Comparison of ENCODE assay signal across 2 cellular contexts in the genomic region with DNA sequence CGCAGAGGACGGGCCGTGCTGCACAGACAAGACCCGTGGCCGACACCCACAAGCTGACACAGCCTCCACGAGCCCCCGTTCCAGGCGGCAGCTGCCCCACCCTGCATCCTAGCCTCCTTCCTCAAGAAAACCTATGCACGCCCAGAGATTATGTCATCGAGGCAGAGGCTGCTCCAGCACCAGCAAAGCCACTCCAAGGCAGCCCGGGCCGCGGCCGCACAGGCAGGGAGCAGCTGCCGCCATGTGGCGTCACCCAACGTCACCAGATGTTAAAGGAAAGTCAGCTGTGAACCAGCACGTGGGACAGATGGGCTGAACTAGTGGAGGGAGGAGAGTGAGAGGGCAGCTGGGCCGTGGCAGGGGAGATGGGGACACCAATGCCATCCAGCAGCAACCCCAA.
TF ChIP-seq lines count a peak whose summit lies in the region.

No MANE protein-coding gene starts in this region.

TF ChIP-seq in HCT116, 20 proteins besides CTCF, POLR2A, EP300 and RAD21 (continued from another document):
- TF ChIP-seq TCF7L2 (IDR thresholded peaks at IDR 0.05; ENCODE audit: borderline replicate concordance, extremely low read depth, insufficient read depth, insufficient read length) (no peak), CEBPB (IDR thresholded peaks at IDR 0.05; ENCODE audit: low read depth) (no peak), YY1 (IDR thresholded peaks at IDR 0.05; ENCODE audit: extremely low read depth, insufficient replicate concordance, low read depth, low read length) (no peak), CBX3 (IDR thresholded peaks at IDR 0.05; ENCODE audit: low read depth) (no peak), POLR2AphosphoS5 (IDR thresholded peaks at IDR 0.05; ENCODE audit: low read depth, low read length) (no peak), ZNF274 (IDR thresholded peaks at IDR 0.05; ENCODE audit: low read depth, low read length) (no peak), ELF1 (IDR thresholded peaks at IDR 0.05; ENCODE audit: borderline replicate concordance, low read depth) (no peak), ZFX (IDR thresholded peaks at IDR 0.05) (no peak), EZH2phosphoT487 (IDR thresholded peaks at IDR 0.05; ENCODE audit: borderline replicate concordance) (no peak), EZH2 (IDR thresholded peaks at IDR 0.05) (no peak)
- TF ChIP-seq, protein P1, sequence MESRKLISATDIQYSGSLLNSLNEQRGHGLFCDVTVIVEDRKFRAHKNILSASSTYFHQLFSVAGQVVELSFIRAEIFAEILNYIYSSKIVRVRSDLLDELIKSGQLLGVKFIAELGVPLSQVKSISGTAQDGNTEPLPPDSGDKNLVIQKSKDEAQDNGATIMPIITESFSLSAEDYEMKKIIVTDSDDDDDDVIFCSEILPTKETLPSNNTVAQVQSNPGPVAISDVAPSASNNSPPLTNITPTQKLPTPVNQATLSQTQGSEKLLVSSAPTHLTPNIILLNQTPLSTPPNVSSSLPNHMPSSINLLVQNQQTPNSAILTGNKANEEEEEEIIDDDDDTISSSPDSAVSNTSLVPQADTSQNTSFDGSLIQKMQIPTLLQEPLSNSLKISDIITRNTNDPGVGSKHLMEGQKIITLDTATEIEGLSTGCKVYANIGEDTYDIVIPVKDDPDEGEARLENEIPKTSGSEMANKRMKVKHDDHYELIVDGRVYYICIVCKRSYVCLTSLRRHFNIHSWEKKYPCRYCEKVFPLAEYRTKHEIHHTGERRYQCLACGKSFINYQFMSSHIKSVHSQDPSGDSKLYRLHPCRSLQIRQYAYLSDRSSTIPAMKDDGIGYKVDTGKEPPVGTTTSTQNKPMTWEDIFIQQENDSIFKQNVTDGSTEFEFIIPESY (IDR thresholded peaks at IDR 0.05; ENCODE audit: extremely low read depth, insufficient replicate concordance, low read length), result no peak
- TF ChIP-seq, protein P2, sequence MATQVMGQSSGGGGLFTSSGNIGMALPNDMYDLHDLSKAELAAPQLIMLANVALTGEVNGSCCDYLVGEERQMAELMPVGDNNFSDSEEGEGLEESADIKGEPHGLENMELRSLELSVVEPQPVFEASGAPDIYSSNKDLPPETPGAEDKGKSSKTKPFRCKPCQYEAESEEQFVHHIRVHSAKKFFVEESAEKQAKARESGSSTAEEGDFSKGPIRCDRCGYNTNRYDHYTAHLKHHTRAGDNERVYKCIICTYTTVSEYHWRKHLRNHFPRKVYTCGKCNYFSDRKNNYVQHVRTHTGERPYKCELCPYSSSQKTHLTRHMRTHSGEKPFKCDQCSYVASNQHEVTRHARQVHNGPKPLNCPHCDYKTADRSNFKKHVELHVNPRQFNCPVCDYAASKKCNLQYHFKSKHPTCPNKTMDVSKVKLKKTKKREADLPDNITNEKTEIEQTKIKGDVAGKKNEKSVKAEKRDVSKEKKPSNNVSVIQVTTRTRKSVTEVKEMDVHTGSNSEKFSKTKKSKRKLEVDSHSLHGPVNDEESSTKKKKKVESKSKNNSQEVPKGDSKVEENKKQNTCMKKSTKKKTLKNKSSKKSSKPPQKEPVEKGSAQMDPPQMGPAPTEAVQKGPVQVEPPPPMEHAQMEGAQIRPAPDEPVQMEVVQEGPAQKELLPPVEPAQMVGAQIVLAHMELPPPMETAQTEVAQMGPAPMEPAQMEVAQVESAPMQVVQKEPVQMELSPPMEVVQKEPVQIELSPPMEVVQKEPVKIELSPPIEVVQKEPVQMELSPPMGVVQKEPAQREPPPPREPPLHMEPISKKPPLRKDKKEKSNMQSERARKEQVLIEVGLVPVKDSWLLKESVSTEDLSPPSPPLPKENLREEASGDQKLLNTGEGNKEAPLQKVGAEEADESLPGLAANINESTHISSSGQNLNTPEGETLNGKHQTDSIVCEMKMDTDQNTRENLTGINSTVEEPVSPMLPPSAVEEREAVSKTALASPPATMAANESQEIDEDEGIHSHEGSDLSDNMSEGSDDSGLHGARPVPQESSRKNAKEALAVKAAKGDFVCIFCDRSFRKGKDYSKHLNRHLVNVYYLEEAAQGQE (IDR thresholded peaks at IDR 0.05; ENCODE audit: low read depth), result no peak
- TF ChIP-seq, protein P3, sequence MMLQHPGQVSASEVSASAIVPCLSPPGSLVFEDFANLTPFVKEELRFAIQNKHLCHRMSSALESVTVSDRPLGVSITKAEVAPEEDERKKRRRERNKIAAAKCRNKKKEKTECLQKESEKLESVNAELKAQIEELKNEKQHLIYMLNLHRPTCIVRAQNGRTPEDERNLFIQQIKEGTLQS (IDR thresholded peaks at IDR 0.05), result no peak

TF ChIP-seq in WTC11, 78 proteins besides CTCF, POLR2A, EP300 and RAD21 (continued from another document):
- TF ChIP-seq, protein P4, sequence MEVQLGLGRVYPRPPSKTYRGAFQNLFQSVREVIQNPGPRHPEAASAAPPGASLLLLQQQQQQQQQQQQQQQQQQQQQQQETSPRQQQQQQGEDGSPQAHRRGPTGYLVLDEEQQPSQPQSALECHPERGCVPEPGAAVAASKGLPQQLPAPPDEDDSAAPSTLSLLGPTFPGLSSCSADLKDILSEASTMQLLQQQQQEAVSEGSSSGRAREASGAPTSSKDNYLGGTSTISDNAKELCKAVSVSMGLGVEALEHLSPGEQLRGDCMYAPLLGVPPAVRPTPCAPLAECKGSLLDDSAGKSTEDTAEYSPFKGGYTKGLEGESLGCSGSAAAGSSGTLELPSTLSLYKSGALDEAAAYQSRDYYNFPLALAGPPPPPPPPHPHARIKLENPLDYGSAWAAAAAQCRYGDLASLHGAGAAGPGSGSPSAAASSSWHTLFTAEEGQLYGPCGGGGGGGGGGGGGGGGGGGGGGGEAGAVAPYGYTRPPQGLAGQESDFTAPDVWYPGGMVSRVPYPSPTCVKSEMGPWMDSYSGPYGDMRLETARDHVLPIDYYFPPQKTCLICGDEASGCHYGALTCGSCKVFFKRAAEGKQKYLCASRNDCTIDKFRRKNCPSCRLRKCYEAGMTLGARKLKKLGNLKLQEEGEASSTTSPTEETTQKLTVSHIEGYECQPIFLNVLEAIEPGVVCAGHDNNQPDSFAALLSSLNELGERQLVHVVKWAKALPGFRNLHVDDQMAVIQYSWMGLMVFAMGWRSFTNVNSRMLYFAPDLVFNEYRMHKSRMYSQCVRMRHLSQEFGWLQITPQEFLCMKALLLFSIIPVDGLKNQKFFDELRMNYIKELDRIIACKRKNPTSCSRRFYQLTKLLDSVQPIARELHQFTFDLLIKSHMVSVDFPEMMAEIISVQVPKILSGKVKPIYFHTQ (CRISPR knock-in tag; IDR thresholded peaks at IDR 0.05), result no peak
- no peak for TF ChIP-seq KAT7 (CRISPR knock-in tag; IDR thresholded peaks at IDR 0.05; ENCODE audit: borderline replicate concordance)
- TF ChIP-seq, protein P5, sequence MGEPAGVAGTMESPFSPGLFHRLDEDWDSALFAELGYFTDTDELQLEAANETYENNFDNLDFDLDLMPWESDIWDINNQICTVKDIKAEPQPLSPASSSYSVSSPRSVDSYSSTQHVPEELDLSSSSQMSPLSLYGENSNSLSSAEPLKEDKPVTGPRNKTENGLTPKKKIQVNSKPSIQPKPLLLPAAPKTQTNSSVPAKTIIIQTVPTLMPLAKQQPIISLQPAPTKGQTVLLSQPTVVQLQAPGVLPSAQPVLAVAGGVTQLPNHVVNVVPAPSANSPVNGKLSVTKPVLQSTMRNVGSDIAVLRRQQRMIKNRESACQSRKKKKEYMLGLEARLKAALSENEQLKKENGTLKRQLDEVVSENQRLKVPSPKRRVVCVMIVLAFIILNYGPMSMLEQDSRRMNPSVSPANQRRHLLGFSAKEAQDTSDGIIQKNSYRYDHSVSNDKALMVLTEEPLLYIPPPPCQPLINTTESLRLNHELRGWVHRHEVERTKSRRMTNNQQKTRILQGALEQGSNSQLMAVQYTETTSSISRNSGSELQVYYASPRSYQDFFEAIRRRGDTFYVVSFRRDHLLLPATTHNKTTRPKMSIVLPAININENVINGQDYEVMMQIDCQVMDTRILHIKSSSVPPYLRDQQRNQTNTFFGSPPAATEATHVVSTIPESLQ (CRISPR knock-in tag; IDR thresholded peaks at IDR 0.05), result no peak
- TF ChIP-seq, protein P6, sequence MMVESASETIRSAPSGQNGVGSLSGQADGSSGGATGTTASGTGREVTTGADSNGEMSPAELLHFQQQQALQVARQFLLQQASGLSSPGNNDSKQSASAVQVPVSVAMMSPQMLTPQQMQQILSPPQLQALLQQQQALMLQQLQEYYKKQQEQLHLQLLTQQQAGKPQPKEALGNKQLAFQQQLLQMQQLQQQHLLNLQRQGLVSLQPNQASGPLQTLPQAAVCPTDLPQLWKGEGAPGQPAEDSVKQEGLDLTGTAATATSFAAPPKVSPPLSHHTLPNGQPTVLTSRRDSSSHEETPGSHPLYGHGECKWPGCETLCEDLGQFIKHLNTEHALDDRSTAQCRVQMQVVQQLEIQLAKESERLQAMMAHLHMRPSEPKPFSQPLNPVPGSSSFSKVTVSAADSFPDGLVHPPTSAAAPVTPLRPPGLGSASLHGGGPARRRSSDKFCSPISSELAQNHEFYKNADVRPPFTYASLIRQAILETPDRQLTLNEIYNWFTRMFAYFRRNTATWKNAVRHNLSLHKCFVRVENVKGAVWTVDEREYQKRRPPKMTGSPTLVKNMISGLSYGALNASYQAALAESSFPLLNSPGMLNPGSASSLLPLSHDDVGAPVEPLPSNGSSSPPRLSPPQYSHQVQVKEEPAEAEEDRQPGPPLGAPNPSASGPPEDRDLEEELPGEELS (CRISPR knock-in tag; IDR thresholded peaks at IDR 0.05), result no peak
- TF ChIP-seq CBFB (CRISPR knock-in tag; IDR thresholded peaks at IDR 0.05; ENCODE audit: low read depth), result no peak
- TF ChIP-seq ZNF396 (CRISPR knock-in tag; IDR thresholded peaks at IDR 0.05; ENCODE audit: borderline replicate concordance), result no peak
- no peak for TF ChIP-seq TP53 (CRISPR knock-in tag; IDR thresholded peaks at IDR 0.05)
- no peak for TF ChIP-seq FOXJ3 (CRISPR knock-in tag; IDR thresholded peaks at IDR 0.05; ENCODE audit: borderline replicate concordance)
- no peak for TF ChIP-seq NFE2L1 (CRISPR knock-in tag; IDR thresholded peaks at IDR 0.05)
- TF ChIP-seq, protein P7, sequence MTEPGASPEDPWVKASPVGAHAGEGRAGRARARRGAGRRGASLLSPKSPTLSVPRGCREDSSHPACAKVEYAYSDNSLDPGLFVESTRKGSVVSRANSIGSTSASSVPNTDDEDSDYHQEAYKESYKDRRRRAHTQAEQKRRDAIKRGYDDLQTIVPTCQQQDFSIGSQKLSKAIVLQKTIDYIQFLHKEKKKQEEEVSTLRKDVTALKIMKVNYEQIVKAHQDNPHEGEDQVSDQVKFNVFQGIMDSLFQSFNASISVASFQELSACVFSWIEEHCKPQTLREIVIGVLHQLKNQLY (CRISPR knock-in tag; IDR thresholded peaks at IDR 0.05), result no peak
- no peak for TF ChIP-seq PRRX2 (CRISPR knock-in tag; IDR thresholded peaks at IDR 0.05)
- TF ChIP-seq ZNF416 (CRISPR knock-in tag; IDR thresholded peaks at IDR 0.05), result no peak
- TF ChIP-seq, protein P8, sequence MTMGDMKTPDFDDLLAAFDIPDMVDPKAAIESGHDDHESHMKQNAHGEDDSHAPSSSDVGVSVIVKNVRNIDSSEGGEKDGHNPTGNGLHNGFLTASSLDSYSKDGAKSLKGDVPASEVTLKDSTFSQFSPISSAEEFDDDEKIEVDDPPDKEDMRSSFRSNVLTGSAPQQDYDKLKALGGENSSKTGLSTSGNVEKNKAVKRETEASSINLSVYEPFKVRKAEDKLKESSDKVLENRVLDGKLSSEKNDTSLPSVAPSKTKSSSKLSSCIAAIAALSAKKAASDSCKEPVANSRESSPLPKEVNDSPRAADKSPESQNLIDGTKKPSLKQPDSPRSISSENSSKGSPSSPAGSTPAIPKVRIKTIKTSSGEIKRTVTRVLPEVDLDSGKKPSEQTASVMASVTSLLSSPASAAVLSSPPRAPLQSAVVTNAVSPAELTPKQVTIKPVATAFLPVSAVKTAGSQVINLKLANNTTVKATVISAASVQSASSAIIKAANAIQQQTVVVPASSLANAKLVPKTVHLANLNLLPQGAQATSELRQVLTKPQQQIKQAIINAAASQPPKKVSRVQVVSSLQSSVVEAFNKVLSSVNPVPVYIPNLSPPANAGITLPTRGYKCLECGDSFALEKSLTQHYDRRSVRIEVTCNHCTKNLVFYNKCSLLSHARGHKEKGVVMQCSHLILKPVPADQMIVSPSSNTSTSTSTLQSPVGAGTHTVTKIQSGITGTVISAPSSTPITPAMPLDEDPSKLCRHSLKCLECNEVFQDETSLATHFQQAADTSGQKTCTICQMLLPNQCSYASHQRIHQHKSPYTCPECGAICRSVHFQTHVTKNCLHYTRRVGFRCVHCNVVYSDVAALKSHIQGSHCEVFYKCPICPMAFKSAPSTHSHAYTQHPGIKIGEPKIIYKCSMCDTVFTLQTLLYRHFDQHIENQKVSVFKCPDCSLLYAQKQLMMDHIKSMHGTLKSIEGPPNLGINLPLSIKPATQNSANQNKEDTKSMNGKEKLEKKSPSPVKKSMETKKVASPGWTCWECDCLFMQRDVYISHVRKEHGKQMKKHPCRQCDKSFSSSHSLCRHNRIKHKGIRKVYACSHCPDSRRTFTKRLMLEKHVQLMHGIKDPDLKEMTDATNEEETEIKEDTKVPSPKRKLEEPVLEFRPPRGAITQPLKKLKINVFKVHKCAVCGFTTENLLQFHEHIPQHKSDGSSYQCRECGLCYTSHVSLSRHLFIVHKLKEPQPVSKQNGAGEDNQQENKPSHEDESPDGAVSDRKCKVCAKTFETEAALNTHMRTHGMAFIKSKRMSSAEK (CRISPR knock-in tag; IDR thresholded peaks at IDR 0.05; ENCODE audit: borderline replicate concordance), result no peak
- no peak for TF ChIP-seq FOXK1 (CRISPR knock-in tag; IDR thresholded peaks at IDR 0.05)
- no peak for TF ChIP-seq SP1 (CRISPR knock-in tag; conservative IDR thresholded peaks at IDR 0.05)
- TF ChIP-seq HMGA2 (CRISPR knock-in tag; IDR thresholded peaks at IDR 0.05), result no peak
- TF ChIP-seq, protein P9, sequence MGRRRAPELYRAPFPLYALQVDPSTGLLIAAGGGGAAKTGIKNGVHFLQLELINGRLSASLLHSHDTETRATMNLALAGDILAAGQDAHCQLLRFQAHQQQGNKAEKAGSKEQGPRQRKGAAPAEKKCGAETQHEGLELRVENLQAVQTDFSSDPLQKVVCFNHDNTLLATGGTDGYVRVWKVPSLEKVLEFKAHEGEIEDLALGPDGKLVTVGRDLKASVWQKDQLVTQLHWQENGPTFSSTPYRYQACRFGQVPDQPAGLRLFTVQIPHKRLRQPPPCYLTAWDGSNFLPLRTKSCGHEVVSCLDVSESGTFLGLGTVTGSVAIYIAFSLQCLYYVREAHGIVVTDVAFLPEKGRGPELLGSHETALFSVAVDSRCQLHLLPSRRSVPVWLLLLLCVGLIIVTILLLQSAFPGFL (CRISPR knock-in tag; IDR thresholded peaks at IDR 0.05; ENCODE audit: borderline replicate concordance), result no peak
